1 cellular context compared by ENCODE assay signal in genomic region chr9:136109351-136110081, GRCh38.
A peak's percentile ranks its signal among the peaks of the same experiment; 100 is the strongest.
TF ChIP-seq lines count a peak whose summit lies in the region.

No MANE protein-coding gene starts in this region.

TF ChIP-seq in GM12878, 131 proteins besides CTCF, POLR2A, EP300 and RAD21 (continued from another document and continues in another):
- TF ChIP-seq REST (IDR thresholded peaks at IDR 0.05; ENCODE audit: low read depth, low read length) (0 out of 2 replicates have a peak, but pooled peaks have one; percentile 11), JUNB (IDR thresholded peaks at IDR 0.05) (no peak), HDAC2 (IDR thresholded peaks at IDR 0.05) (no peak), NFXL1 (IDR thresholded peaks at IDR 0.05; ENCODE audit: borderline replicate concordance) (0 out of 2 replicates have a peak, but pooled peaks have one; percentile 29), ZNF592 (IDR thresholded peaks at IDR 0.05) (peak; percentile 69; the same call in 1 of the 2 replicates), PAX5 (IDR thresholded peaks at IDR 0.05; ENCODE audit: borderline replicate concordance, low read depth, low read length) (peak; percentile 85; the same call in 1 of the 2 replicates), ZBTB33 (IDR thresholded peaks at IDR 0.05) (no peak), RELB (IDR thresholded peaks at IDR 0.05; ENCODE audit: low read depth) (peak; percentile 65; the same call in 1 of the 2 replicates), KLF5 (IDR thresholded peaks at IDR 0.05; ENCODE audit: partially characterized antibody) (no peak), CHD4 (IDR thresholded peaks at IDR 0.05) (no peak), E2F4 (IDR thresholded peaks at IDR 0.05; ENCODE audit: low read depth, low read length) (0 out of 2 replicates have a peak, but pooled peaks have one; percentile 38), RAD51 (IDR thresholded peaks at IDR 0.05) (no peak), EED (IDR thresholded peaks at IDR 0.05; ENCODE audit: low read depth) (no peak; the same call in 1 of the 2 replicates), CBFB (IDR thresholded peaks at IDR 0.05; ENCODE audit: low read depth) (no peak), POU2F2 (IDR thresholded peaks at IDR 0.05; ENCODE audit: borderline replicate concordance, low read depth, low read length) (peak; percentile 65; the same call in 1 of the 3 replicates), SKIL (IDR thresholded peaks at IDR 0.05; ENCODE audit: low read depth, poor library complexity, severe bottlenecking) (no peak), PKNOX1 (IDR thresholded peaks at IDR 0.05) (no peak), CEBPB (IDR thresholded peaks at IDR 0.05; ENCODE audit: borderline replicate concordance in 1 of 2, low read depth in 2 of 2, low read length in 2 of 2) (no peak), SMAD5 (IDR thresholded peaks at IDR 0.05; ENCODE audit: low read depth) (peak; percentile 8; the same call in 1 of the 2 replicates), ZNF687 (IDR thresholded peaks at IDR 0.05) (peak; percentile 88), STAT3 (IDR thresholded peaks at IDR 0.05; ENCODE audit: low read depth, low read length) (no peak), YBX1 (IDR thresholded peaks at IDR 0.05) (no peak), BCL3 (IDR thresholded peaks at IDR 0.05; ENCODE audit: borderline replicate concordance, insufficient read depth, low read depth, low read length, poor library complexity, severe bottlenecking) (peak; percentile 90), SMC3 (IDR thresholded peaks at IDR 0.05; ENCODE audit: borderline replicate concordance, low read length) (no peak), ZNF274 (IDR thresholded peaks at IDR 0.05; ENCODE audit: insufficient read depth, insufficient read length) (no peak), LARP7 (IDR thresholded peaks at IDR 0.05) (peak; percentile 92), ZNF207 (IDR thresholded peaks at IDR 0.05; ENCODE audit: borderline replicate concordance) (peak; percentile 80), RUNX3 (IDR thresholded peaks at IDR 0.05; ENCODE audit: low read length) (no peak)
